In genomic region chr18:62741584-62741983, GRCh38 we compare ENCODE assay signal across 13 cellular contexts. TPM values are rescaled to one million over a fixed set of nuclear protein-coding genes. Genes with fewer than 3 reads are reported as not detected.
DNase-seq lines count a peak whose midpoint lies in the region; TF ChIP-seq lines count a peak whose summit lies in the region.
"Had no signal": no experiment of that assay in that cellular context is flagged by ENCODE, and none has a peak within 500 bp of the region (broad histone marks: within the 10 kb centered on the region; RNA-seq: fewer than 3 reads in every experiment).

No MANE protein-coding gene starts in this region.

- H3K27me3 ChIP-seq in breast epithelium, result no peaks in the 10 kb centered on the region
- no peaks in the 10 kb centered on the region for H3K27me3 ChIP-seq in tibial nerve

- TF ChIP-seq POLR2A in breast epithelium (IDR thresholded peaks at IDR 0.05) (no peak), tibial nerve (IDR thresholded peaks at IDR 0.05) (no peak)

- H3K9me3 ChIP-seq in breast epithelium (no peaks in the 10 kb centered on the region), mesodermal cell (ENCODE audit: control insufficient read depth, low read length) (peaks cover 4% of the 10 kb centered on the region), tibial nerve (no peaks in the 10 kb centered on the region)

- H3K4me3 ChIP-seq in breast epithelium (no peak overlapping the region), mesodermal cell (ENCODE audit: extremely low read depth, insufficient read depth, low read length, poor library complexity, severe bottlenecking) (no peak overlapping the region), tibial nerve (no peak overlapping the region)
- H3K4me3 ChIP-seq: GM12878, lung had no signal

- DNase-seq in NOMO-1 treated with DMSO at 0.1 percent for 48 hours (lab: John Stamatoyannopoulos, UW; ENCODE audit: unreplicated experiment) (peak; percentile 71), breast epithelium (ENCODE audit: low spot score in 2 of 2) (no peak), tibial nerve (ENCODE audit: low spot score in 2 of 2) (no peak), activated gamma-delta T cell (lab: John Stamatoyannopoulos, UW) (no peak)
- DNase-seq in activated CD4-positive, alpha-beta T cell treated with anti-CD3 and anti-CD28 coated beads for 1 hour, result no peak
- DNase-seq in effector CD4-positive, alpha-beta T cell, result no peak
- DNase-seq: activated CD4-positive, alpha-beta T cell treated with anti-CD3 and anti-CD28 coated beads, Interleukin-2, amount 50 U/mL, for 1 hour; NCI-H2107; substantia nigra; T-helper 17 cell had no signal

- intact Hi-C loops in breast epithelium (cut with DNase I; ENCODE audit: low total_unique reads), result no loop called here

- 66 to 77% methylated on average over 3 of the region's 4 CpGs for WGBS in mesodermal cell (ENCODE audit: insufficient coverage in 2 of 2), 2 experiments
- WGBS in tibial nerve, 2 donors, result 75 to 77% methylated on average over 4 of the region's 4 CpGs

- H3K27ac ChIP-seq in breast epithelium (peak overlapping the region; percentile 57 to 62), mesodermal cell (ENCODE audit: low read depth, low read length, severe bottlenecking) (peak overlapping the region; percentile 47), tibial nerve (peak overlapping the region in 3 of 4 donors; percentile 5 to 28 (median 25))

- TF ChIP-seq CTCF in breast epithelium (IDR thresholded peaks at IDR 0.05) (no peak), tibial nerve (IDR thresholded peaks at IDR 0.05) (no peak)

- H3K36me3 ChIP-seq in breast epithelium, result no peaks in the 10 kb centered on the region
- H3K36me3 ChIP-seq in mesodermal cell (ENCODE audit: control insufficient read depth, insufficient read depth, low read length), result no peaks in the 10 kb centered on the region
- no peaks in the 10 kb centered on the region for H3K36me3 ChIP-seq in tibial nerve

- no peaks in the 10 kb centered on the region for H3K4me1 ChIP-seq in breast epithelium
- H3K4me1 ChIP-seq in mesodermal cell (ENCODE audit: control insufficient read depth, insufficient read depth, low read length, poor library complexity, severe bottlenecking), result peaks cover 24% of the 10 kb centered on the region
- peaks cover 0 to 33% (median 8%) of the 10 kb centered on the region in 4 donors for H3K4me1 ChIP-seq in tibial nerve

- no peak for TF ChIP-seq EP300 in tibial nerve (IDR thresholded peaks at IDR 0.05)

RNA-seq across cellular contexts. Expression of gene PHLPP1, which starts 26.2 kb away (rescaled TPM):
- total RNA-seq in breast epithelium (10 to 100 TPM in 2 of 3 donors, 1 to 10 TPM in 1; 9.8 to 19.9 (median 15.4) TPM), tibial nerve (10 to 100 TPM; 11.4 to 16.1 (median 14.5) TPM)
- polyA plus RNA-seq in mesodermal cell (2013, experiment 1 of 2), result 17.7 TPM
- polyA plus RNA-seq in mesodermal cell (2013, experiment 2 of 2), result 15.9 TPM
